1 cellular context compared by ENCODE assay signal in the genomic region with DNA sequence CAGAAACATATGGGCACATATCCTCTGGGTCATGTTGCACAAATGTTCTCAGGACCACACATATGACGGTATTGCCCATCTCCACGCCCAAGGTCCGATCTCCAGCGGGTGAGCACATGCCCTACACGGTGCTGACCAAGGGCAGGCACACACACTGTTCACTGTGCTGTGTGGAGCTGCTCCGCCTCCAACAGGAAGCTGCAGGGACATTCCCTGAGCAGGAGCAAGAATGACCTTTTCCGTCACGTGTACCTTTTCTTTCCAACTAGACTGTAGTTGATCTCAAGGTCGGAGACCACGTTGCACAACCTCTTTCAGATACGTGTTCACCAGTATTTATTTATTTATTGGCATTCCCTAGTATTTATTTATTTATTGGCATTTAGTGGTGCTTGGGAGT.
A peak's percentile ranks its signal among the peaks of the same experiment; 100 is the strongest.
TF ChIP-seq lines count a peak whose summit lies in the region.

No MANE protein-coding gene starts in this region.

TF ChIP-seq in HepG2, 621 proteins besides CTCF, POLR2A, EP300 and RAD21 (continued from another document and continues in another):
- TF ChIP-seq ZNF570 (CRISPR knock-in tag; IDR thresholded peaks at IDR 0.05; ENCODE audit: borderline replicate concordance) (no peak), ZNF430 (CRISPR knock-in tag; IDR thresholded peaks at IDR 0.05) (peak; percentile 66; the same call in 1 of the 2 replicates), GATAD2A (CRISPR knock-in tag; IDR thresholded peaks at IDR 0.05) (peak; percentile 80; the same call in 1 of the 2 replicates), BHLHE40 (IDR thresholded peaks at IDR 0.05; ENCODE audit: low read length) (peak; percentile 83), ARNTL (CRISPR knock-in tag; IDR thresholded peaks at IDR 0.05) (peak; percentile 99), SNAPC2 (CRISPR knock-in tag; IDR thresholded peaks at IDR 0.05) (peak; percentile 83; the same call in 1 of the 2 replicates), SALL2 (CRISPR knock-in tag; IDR thresholded peaks at IDR 0.05) (no peak), KDM5A (IDR thresholded peaks at IDR 0.05; ENCODE audit: borderline replicate concordance, low read length) (no peak), NCOA1 (CRISPR knock-in tag; IDR thresholded peaks at IDR 0.05) (no peak), SMAD9 (CRISPR knock-in tag; IDR thresholded peaks at IDR 0.05) (no peak), IKZF4 (CRISPR knock-in tag; IDR thresholded peaks at IDR 0.05; ENCODE audit: borderline replicate concordance, low read depth, not compliant biosample characterization) (no peak), ZFP62 (CRISPR knock-in tag; IDR thresholded peaks at IDR 0.05) (no peak), ZNF292 (CRISPR knock-in tag; IDR thresholded peaks at IDR 0.05; ENCODE audit: borderline replicate concordance, low read depth) (peak; percentile 81; the same call in 1 of the 2 replicates), HIVEP1 (CRISPR knock-in tag; IDR thresholded peaks at IDR 0.05) (no peak), STAG1 (CRISPR knock-in tag; IDR thresholded peaks at IDR 0.05) (peak; percentile 29), MBNL3 (CRISPR knock-in tag; conservative IDR thresholded peaks at IDR 0.05) (no peak), ZNF720 (CRISPR knock-in tag; IDR thresholded peaks at IDR 0.05) (no peak), ZNF891 (CRISPR knock-in tag; IDR thresholded peaks at IDR 0.05) (no peak), ZNF331 (CRISPR knock-in tag; IDR thresholded peaks at IDR 0.05) (peak; percentile 85), MAZ (IDR thresholded peaks at IDR 0.05; ENCODE audit: borderline replicate concordance, low read depth, low read length) (no peak), MAZ (CRISPR knock-in tag; IDR thresholded peaks at IDR 0.05; ENCODE audit: low read depth) (no peak), MIER3 (CRISPR knock-in tag; IDR thresholded peaks at IDR 0.05; ENCODE audit: borderline replicate concordance) (peak; percentile 61; the same call in 1 of the 2 replicates), PAF1 (CRISPR knock-in tag; IDR thresholded peaks at IDR 0.05) (no peak), SP1 (IDR thresholded peaks at IDR 0.05) (no peak), SP1 (CRISPR knock-in tag; IDR thresholded peaks at IDR 0.05) (no peak), ZNF343 (CRISPR knock-in tag; IDR thresholded peaks at IDR 0.05) (no peak), POGZ (CRISPR knock-in tag; IDR thresholded peaks at IDR 0.05) (peak; percentile 74), RBAK (CRISPR knock-in tag; IDR thresholded peaks at IDR 0.05) (0 out of 2 replicates have a peak, but pooled peaks have one; percentile 46), IRX3 (CRISPR knock-in tag; IDR thresholded peaks at IDR 0.05; ENCODE audit: borderline replicate concordance, low read depth) (no peak), SIN3B (IDR thresholded peaks at IDR 0.05; ENCODE audit: low read length) (no peak), SKI (IDR thresholded peaks at IDR 0.05; ENCODE audit: partially characterized antibody) (peak; percentile 16), KLF15 (CRISPR knock-in tag; IDR thresholded peaks at IDR 0.05; ENCODE audit: borderline replicate concordance) (no peak), SNRNP70 (IDR thresholded peaks at IDR 0.05; ENCODE audit: low read depth, low read length) (no peak)
- TF ChIP-seq, protein P1, sequence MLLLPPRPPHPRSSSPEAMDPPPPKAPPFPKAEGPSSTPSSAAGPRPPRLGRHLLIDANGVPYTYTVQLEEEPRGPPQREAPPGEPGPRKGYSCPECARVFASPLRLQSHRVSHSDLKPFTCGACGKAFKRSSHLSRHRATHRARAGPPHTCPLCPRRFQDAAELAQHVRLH (CRISPR knock-in tag; IDR thresholded peaks at IDR 0.05; ENCODE audit: borderline replicate concordance, low read depth) = 0 out of 2 replicates have a peak, but pooled peaks have one; percentile 46
- TF ChIP-seq, protein P2, sequence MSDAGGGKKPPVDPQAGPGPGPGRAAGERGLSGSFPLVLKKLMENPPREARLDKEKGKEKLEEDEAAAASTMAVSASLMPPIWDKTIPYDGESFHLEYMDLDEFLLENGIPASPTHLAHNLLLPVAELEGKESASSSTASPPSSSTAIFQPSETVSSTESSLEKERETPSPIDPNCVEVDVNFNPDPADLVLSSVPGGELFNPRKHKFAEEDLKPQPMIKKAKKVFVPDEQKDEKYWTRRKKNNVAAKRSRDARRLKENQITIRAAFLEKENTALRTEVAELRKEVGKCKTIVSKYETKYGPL (CRISPR knock-in tag; IDR thresholded peaks at IDR 0.05) = no peak
- TF ChIP-seq, protein P3, sequence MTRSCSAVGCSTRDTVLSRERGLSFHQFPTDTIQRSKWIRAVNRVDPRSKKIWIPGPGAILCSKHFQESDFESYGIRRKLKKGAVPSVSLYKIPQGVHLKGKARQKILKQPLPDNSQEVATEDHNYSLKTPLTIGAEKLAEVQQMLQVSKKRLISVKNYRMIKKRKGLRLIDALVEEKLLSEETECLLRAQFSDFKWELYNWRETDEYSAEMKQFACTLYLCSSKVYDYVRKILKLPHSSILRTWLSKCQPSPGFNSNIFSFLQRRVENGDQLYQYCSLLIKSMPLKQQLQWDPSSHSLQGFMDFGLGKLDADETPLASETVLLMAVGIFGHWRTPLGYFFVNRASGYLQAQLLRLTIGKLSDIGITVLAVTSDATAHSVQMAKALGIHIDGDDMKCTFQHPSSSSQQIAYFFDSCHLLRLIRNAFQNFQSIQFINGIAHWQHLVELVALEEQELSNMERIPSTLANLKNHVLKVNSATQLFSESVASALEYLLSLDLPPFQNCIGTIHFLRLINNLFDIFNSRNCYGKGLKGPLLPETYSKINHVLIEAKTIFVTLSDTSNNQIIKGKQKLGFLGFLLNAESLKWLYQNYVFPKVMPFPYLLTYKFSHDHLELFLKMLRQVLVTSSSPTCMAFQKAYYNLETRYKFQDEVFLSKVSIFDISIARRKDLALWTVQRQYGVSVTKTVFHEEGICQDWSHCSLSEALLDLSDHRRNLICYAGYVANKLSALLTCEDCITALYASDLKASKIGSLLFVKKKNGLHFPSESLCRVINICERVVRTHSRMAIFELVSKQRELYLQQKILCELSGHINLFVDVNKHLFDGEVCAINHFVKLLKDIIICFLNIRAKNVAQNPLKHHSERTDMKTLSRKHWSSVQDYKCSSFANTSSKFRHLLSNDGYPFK (CRISPR knock-in tag; IDR thresholded peaks at IDR 0.05; ENCODE audit: borderline replicate concordance) = no peak
- TF ChIP-seq, protein P4, sequence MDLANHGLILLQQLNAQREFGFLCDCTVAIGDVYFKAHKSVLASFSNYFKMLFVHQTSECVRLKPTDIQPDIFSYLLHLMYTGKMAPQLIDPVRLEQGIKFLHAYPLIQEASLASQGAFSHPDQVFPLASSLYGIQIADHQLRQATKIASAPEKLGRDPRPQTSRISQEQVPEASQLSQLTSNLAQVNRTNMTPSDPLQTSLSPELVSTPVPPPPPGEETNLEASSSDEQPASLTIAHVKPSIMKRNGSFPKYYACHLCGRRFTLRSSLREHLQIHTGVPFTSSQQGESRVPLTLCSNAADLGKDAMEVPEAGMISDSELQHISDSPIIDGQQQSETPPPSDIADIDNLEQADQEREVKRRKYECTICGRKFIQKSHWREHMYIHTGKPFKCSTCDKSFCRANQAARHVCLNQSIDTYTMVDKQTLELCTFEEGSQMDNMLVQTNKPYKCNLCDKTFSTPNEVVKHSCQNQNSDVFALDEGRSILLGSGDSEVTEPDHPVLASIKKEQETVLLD (CRISPR knock-in tag; IDR thresholded peaks at IDR 0.05; ENCODE audit: low read depth) = no peak
- TF ChIP-seq, protein P5, sequence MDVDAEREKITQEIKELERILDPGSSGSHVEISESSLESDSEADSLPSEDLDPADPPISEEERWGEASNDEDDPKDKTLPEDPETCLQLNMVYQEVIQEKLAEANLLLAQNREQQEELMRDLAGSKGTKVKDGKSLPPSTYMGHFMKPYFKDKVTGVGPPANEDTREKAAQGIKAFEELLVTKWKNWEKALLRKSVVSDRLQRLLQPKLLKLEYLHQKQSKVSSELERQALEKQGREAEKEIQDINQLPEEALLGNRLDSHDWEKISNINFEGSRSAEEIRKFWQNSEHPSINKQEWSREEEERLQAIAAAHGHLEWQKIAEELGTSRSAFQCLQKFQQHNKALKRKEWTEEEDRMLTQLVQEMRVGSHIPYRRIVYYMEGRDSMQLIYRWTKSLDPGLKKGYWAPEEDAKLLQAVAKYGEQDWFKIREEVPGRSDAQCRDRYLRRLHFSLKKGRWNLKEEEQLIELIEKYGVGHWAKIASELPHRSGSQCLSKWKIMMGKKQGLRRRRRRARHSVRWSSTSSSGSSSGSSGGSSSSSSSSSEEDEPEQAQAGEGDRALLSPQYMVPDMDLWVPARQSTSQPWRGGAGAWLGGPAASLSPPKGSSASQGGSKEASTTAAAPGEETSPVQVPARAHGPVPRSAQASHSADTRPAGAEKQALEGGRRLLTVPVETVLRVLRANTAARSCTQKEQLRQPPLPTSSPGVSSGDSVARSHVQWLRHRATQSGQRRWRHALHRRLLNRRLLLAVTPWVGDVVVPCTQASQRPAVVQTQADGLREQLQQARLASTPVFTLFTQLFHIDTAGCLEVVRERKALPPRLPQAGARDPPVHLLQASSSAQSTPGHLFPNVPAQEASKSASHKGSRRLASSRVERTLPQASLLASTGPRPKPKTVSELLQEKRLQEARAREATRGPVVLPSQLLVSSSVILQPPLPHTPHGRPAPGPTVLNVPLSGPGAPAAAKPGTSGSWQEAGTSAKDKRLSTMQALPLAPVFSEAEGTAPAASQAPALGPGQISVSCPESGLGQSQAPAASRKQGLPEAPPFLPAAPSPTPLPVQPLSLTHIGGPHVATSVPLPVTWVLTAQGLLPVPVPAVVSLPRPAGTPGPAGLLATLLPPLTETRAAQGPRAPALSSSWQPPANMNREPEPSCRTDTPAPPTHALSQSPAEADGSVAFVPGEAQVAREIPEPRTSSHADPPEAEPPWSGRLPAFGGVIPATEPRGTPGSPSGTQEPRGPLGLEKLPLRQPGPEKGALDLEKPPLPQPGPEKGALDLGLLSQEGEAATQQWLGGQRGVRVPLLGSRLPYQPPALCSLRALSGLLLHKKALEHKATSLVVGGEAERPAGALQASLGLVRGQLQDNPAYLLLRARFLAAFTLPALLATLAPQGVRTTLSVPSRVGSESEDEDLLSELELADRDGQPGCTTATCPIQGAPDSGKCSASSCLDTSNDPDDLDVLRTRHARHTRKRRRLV (CRISPR knock-in tag; IDR thresholded peaks at IDR 0.05) = no peak
- TF ChIP-seq, protein P6, sequence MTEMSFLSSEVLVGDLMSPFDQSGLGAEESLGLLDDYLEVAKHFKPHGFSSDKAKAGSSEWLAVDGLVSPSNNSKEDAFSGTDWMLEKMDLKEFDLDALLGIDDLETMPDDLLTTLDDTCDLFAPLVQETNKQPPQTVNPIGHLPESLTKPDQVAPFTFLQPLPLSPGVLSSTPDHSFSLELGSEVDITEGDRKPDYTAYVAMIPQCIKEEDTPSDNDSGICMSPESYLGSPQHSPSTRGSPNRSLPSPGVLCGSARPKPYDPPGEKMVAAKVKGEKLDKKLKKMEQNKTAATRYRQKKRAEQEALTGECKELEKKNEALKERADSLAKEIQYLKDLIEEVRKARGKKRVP (CRISPR knock-in tag; IDR thresholded peaks at IDR 0.05) = 0 out of 4 replicates have a peak, but pooled peaks of 1 of the 2 experiments have one; percentile 33
- TF ChIP-seq, protein P7, sequence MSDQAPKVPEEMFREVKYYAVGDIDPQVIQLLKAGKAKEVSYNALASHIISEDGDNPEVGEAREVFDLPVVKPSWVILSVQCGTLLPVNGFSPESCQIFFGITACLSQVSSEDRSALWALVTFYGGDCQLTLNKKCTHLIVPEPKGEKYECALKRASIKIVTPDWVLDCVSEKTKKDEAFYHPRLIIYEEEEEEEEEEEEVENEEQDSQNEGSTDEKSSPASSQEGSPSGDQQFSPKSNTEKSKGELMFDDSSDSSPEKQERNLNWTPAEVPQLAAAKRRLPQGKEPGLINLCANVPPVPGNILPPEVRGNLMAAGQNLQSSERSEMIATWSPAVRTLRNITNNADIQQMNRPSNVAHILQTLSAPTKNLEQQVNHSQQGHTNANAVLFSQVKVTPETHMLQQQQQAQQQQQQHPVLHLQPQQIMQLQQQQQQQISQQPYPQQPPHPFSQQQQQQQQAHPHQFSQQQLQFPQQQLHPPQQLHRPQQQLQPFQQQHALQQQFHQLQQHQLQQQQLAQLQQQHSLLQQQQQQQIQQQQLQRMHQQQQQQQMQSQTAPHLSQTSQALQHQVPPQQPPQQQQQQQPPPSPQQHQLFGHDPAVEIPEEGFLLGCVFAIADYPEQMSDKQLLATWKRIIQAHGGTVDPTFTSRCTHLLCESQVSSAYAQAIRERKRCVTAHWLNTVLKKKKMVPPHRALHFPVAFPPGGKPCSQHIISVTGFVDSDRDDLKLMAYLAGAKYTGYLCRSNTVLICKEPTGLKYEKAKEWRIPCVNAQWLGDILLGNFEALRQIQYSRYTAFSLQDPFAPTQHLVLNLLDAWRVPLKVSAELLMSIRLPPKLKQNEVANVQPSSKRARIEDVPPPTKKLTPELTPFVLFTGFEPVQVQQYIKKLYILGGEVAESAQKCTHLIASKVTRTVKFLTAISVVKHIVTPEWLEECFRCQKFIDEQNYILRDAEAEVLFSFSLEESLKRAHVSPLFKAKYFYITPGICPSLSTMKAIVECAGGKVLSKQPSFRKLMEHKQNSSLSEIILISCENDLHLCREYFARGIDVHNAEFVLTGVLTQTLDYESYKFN (CRISPR knock-in tag; conservative IDR thresholded peaks at IDR 0.05) = peak; percentile 55; the same call in 1 of the 2 replicates
- TF ChIP-seq, protein P8, sequence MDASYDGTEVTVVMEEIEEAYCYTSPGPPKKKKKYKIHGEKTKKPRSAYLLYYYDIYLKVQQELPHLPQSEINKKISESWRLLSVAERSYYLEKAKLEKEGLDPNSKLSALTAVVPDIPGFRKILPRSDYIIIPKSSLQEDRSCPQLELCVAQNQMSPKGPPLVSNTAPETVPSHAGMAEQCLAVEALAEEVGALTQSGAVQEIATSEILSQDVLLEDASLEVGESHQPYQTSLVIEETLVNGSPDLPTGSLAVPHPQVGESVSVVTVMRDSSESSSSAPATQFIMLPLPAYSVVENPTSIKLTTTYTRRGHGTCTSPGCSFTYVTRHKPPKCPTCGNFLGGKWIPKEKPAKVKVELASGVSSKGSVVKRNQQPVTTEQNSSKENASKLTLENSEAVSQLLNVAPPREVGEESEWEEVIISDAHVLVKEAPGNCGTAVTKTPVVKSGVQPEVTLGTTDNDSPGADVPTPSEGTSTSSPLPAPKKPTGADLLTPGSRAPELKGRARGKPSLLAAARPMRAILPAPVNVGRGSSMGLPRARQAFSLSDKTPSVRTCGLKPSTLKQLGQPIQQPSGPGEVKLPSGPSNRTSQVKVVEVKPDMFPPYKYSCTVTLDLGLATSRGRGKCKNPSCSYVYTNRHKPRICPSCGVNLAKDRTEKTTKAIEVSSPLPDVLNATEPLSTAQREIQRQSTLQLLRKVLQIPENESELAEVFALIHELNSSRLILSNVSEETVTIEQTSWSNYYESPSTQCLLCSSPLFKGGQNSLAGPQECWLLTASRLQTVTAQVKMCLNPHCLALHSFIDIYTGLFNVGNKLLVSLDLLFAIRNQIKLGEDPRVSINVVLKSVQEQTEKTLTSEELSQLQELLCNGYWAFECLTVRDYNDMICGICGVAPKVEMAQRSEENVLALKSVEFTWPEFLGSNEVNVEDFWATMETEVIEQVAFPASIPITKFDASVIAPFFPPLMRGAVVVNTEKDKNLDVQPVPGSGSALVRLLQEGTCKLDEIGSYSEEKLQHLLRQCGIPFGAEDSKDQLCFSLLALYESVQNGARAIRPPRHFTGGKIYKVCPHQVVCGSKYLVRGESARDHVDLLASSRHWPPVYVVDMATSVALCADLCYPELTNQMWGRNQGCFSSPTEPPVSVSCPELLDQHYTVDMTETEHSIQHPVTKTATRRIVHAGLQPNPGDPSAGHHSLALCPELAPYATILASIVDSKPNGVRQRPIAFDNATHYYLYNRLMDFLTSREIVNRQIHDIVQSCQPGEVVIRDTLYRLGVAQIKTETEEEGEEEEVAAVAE (CRISPR knock-in tag; IDR thresholded peaks at IDR 0.05; ENCODE audit: borderline replicate concordance) = no peak
- TF ChIP-seq, protein P9, sequence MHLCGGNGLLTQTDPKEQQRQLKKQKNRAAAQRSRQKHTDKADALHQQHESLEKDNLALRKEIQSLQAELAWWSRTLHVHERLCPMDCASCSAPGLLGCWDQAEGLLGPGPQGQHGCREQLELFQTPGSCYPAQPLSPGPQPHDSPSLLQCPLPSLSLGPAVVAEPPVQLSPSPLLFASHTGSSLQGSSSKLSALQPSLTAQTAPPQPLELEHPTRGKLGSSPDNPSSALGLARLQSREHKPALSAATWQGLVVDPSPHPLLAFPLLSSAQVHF (CRISPR knock-in tag; IDR thresholded peaks at IDR 0.05) = no peak
